Comparison of ENCODE assay signal across 12 cellular contexts in the genomic region with DNA sequence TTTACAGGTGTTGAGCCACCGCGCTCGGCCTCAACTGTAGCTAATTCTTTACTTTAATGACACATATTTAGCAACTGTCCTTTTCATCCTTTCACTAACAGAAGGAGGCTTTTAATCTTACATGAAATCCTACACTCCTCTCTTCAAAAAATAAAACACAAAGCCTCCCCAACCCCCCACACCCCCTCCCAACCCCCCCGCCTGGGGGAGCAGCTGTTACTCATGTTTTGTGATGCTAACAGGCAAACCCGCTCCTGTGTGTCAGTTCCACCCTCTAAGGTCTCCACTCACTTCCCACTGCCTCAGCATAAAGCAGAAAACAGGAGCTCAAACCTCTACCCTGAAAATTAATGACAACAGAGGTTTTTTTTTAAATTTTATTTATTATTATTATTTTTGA. TPM values are rescaled to one million over a fixed set of nuclear protein-coding genes. Genes with fewer than 3 reads are reported as not detected.
DNase-seq lines count a peak whose midpoint lies in the region; ATAC-seq, FAIRE-seq and TF ChIP-seq lines count a peak whose summit lies in the region.
"Had no signal": no experiment of that assay in that cellular context is flagged by ENCODE, and none has a peak within 500 bp of the region (broad histone marks: within the 10 kb centered on the region; RNA-seq: fewer than 3 reads in every experiment).

No MANE protein-coding gene starts in this region.

- 69% methylated on average over 5 of the region's 5 CpGs for WGBS in K562 (ENCODE audit: insufficient coverage, low coverage, missing lambda C conversion rate)
- WGBS in HepG2 (ENCODE audit: low lambda C conversion rate), result 99% methylated on average over 5 of the region's 5 CpGs

- H3K79me2 ChIP-seq in K562 (ENCODE audit: control insufficient read depth, insufficient read depth, low read length), result peaks cover 93% of the 10 kb centered on the region
- peaks cover 76% of the 10 kb centered on the region for H3K79me2 ChIP-seq in HepG2 (ENCODE audit: insufficient read depth, low read length)

- TF ChIP-seq POLR2A in K562 (conservative IDR thresholded peaks at IDR 0.05) (no peak), HepG2 (IDR thresholded peaks at IDR 0.05; ENCODE audit: insufficient read depth in 1 of 2, low read depth in 2 of 2, low read length in 2 of 2) (no peak)

- peaks cover 62% of the 10 kb centered on the region for H3K4me1 Mint-ChIP-seq in T-helper 17 cell

- H3K4me3 ChIP-seq in K562 (no peak overlapping the region), HepG2 (replicated peaks in 1 of 3; ENCODE audit: insufficient read depth in 1 of 3, low read depth in 2 of 3, low read length in 3 of 3) (no peak overlapping the region)
- H3K4me3 ChIP-seq: smooth muscle cell had no signal

- BruUV-seq in K562 (replicated peaks; lab: Mats Ljungman, UMichigan) (no TSS peak), HepG2 (replicated peaks; lab: Mats Ljungman, UMichigan) (no TSS peak)

- H3K4me2 ChIP-seq in K562 (ENCODE audit: insufficient read depth, low read length), result no peak overlapping the region
- H3K4me2 ChIP-seq in HepG2 (ENCODE audit: low read depth, low read length), result no peak overlapping the region
- H3K4me2 ChIP-seq: smooth muscle cell had no signal

- intact Hi-C loops in K562 (cut with micrococcal nuclease) (no loop called here), HepG2 (cut with micrococcal nuclease; ENCODE audit: unreplicated experiment) (no loop called here)

- peak overlapping the region; percentile 98 for H3K27ac Mint-ChIP-seq in T-helper 17 cell

- CTCF ChIA-PET in K562 (lab: Yijun Ruan, JAX; ENCODE audit: low intra/inter-chr PET ratio) (no interaction called here), HepG2 (lab: Yijun Ruan, JAX; ENCODE audit: low intra/inter-chr PET ratio, low total read pairs) (no interaction called here)

- POLR2A ChIA-PET in K562 (lab: Yijun Ruan, JAX) (interaction anchor here (0.7 to 1.4 kb wide), 4 partner anchors 17 to 77 kb away, joined by 3 to 5 read pairs (median 3); no protein-coding TSS in a partner anchor), HepG2 (lab: Yijun Ruan, JAX) (interaction anchor here (2.6 kb wide), 1 partner anchor 49 kb away, joined by 10 read pairs; no protein-coding TSS in a partner anchor)

- no peak for TF ChIP-seq EP300 in K562 (IDR thresholded peaks at IDR 0.05; ENCODE audit: low read length)
- TF ChIP-seq EP300 in HepG2 (IDR thresholded peaks at IDR 0.05; ENCODE audit: low read depth in 2 of 2, low read length in 2 of 2), result no peak
- TF ChIP-seq EP300 in HepG2 (CRISPR knock-in tag; IDR thresholded peaks at IDR 0.05; ENCODE audit: borderline replicate concordance), result no peak

- H3K9me1 ChIP-seq in K562 (ENCODE audit: control insufficient read depth, insufficient read depth, low read length), result peaks cover 4% of the 10 kb centered on the region

- H3K27me3 ChIP-seq in K562 (ENCODE audit: control insufficient read depth in 2 of 2, insufficient read depth in 2 of 2, low read length in 2 of 2), result no peaks in the 10 kb centered on the region
- no peaks in the 10 kb centered on the region for H3K27me3 ChIP-seq in HepG2 (ENCODE audit: control insufficient read depth in 1 of 2, insufficient read depth in 2 of 2, low read length in 2 of 2)

- TF ChIP-seq CTCF in K562 (IDR thresholded peaks at IDR 0.05 in 2 of 3, conservative IDR thresholded peaks at IDR 0.05 in 1 of 3; ENCODE audit: insufficient read depth in 2 of 3, low read depth in 1 of 3, low read length in 3 of 3) (no peak), HepG2 (CRISPR knock-in tag; IDR thresholded peaks at IDR 0.05) (no peak)

- ATAC-seq in T-helper 17 cell (no peak), K562 (no peak), HepG2 (no peak)

- H3K27ac ChIP-seq in K562 (ENCODE audit: extremely low read depth, low read depth, low read length), result no peak overlapping the region
- no peak overlapping the region for H3K27ac ChIP-seq in HepG2 (ENCODE audit: extremely low read length, insufficient read depth, low read length)

- no peak overlapping the region for H3K4me3 Mint-ChIP-seq in T-helper 17 cell

- H4K20me1 ChIP-seq in K562 (replicated peaks; ENCODE audit: control insufficient read depth, insufficient read depth, low read length), result peaks cover 10% of the 10 kb centered on the region; the same call in 1 of the 2 replicates
- H4K20me1 ChIP-seq in HepG2 (ENCODE audit: insufficient read depth, low read length), result peaks cover 16% of the 10 kb centered on the region

- DNase-seq in NCI-H1436 (lab: John Stamatoyannopoulos, UW) (peak; percentile 29), NCI-H1436 treated with DMSO at 0.1 percent for 48 hours (lab: John Stamatoyannopoulos, UW) (no peak), T-helper 17 cell (no peak), K562 (ENCODE audit: extremely low read depth in 1 of 4, low spot score in 3 of 4) (peak in 3 of 4 experiments; percentile 26 to 42 (median 41)), SIG-M5 (lab: John Stamatoyannopoulos, UW) (no peak), HepG2 (ENCODE audit: low spot score) (no peak), NCI-H226 (no peak)
- DNase-seq in stimulated activated CD8-positive, alpha-beta memory T cell treated with anti-CD3 and anti-CD28 coated beads, Interleukin-12 subunit alpha, Interleukin-12 subunit beta, amount 100 ng/mL, for 4 hours (ENCODE audit: low read depth), result peak; percentile 49
- DNase-seq: mesendoderm, NCI-H446 treated with DMSO at 0.1 percent for 48 hours had no signal

- FAIRE-seq in K562 (lab: Jason Lieb, UNC) (no peak), HepG2 (lab: Jason Lieb, UNC) (no peak)
- FAIRE-seq: urothelium cell line had no signal

- in situ Hi-C loops in K562 (cut with MboI), result no loop called here
- in situ Hi-C loops in HepG2 (cut with HindIII; ENCODE audit: extremely low pct_ligation_motif_present, low pct_unique_long_range_greater_than_20kb), result no loop called here

- H3K36me3 ChIP-seq in K562 (ENCODE audit: control insufficient read depth, insufficient read depth, low read length), result 0 out of 3 replicates have a peak, but pooled peaks cover 4% of the 10 kb centered on the region
- 0 out of 5 replicates have a peak, but pooled peaks cover 0 to 4% of the 10 kb centered on the region in 2 experiments for H3K36me3 ChIP-seq in HepG2 (replicated peaks in 1 of 2; ENCODE audit: control insufficient read depth in 1 of 2, insufficient read depth in 2 of 2, low read length in 2 of 2)

- H3K9me3 ChIP-seq in T-helper 17 cell (ENCODE audit: control insufficient read depth, low read length, poor library complexity, severe bottlenecking) (no peaks in the 10 kb centered on the region), K562 (replicated peaks; ENCODE audit: control insufficient read depth, insufficient read depth, low read depth, low read length) (no peaks in the 10 kb centered on the region), HepG2 (ENCODE audit: low read length) (no peaks in the 10 kb centered on the region)

- no peaks in the 10 kb centered on the region for H3K36me3 Mint-ChIP-seq in T-helper 17 cell (ENCODE audit: low read depth)

- no peaks in the 10 kb centered on the region for H3K27me3 Mint-ChIP-seq in T-helper 17 cell

- no peak overlapping the region for H3K9ac ChIP-seq in K562 (ENCODE audit: insufficient read depth in 1 of 2, low read depth in 2 of 2, low read length in 2 of 2)
- H3K9ac ChIP-seq in HepG2 (ENCODE audit: insufficient read depth, low read depth, low read length), result no peak overlapping the region

- H3K4me1 ChIP-seq in K562 (replicated peaks in 1 of 2; ENCODE audit: control insufficient read depth in 2 of 2, insufficient read depth in 2 of 2, low read length in 2 of 2) (peaks cover 44 to 69% of the 10 kb centered on the region in 2 experiments), HepG2 (ENCODE audit: insufficient read depth, low read length) (peaks cover 64% of the 10 kb centered on the region)

- no peak overlapping the region for H2AFZ ChIP-seq in K562 (ENCODE audit: low read depth, low read length)
- no peak overlapping the region for H2AFZ ChIP-seq in HepG2 (ENCODE audit: low read length)

- TF ChIP-seq RAD21 in K562 (CRISPR knock-in tag; conservative IDR thresholded peaks at IDR 0.05 in 1 of 2, IDR thresholded peaks at IDR 0.05 in 1 of 2) (no peak), HepG2 (CRISPR knock-in tag; IDR thresholded peaks at IDR 0.05) (no peak)

RNA-seq across cellular contexts. Expression of a gene that starts 55.4 kb away (rescaled TPM):
- 10 to 100 TPM; 13.7 to 15.1 TPM for total RNA-seq in T-helper 17 cell
- 80.8 and 110 TPM in 2 replicates for total RNA-seq in K562 (2011; cell fraction: chromatin; rRNA removed; ENCODE audit: low replicate concordance)
- total RNA-seq in K562 (2011; cell fraction: nucleolus; rRNA removed), result 83.7 and 96.9 TPM in 2 replicates
- 75.9 and 93.0 TPM in 2 replicates for total RNA-seq in K562 (2011; cell fraction: nucleoplasm; rRNA removed)
- total RNA-seq in K562 (2014; rRNA removed), result 56.1 and 71.6 TPM in 2 replicates
- total RNA-seq in K562 (2014; rRNA removed; fragmentation: Illumina TruSeq; extraction: Trizol), result 35.9 and 45.2 TPM in 2 replicates
- 49.0 and 49.3 TPM in 2 replicates for total RNA-seq in K562 (2015; rRNA removed; fragmentation: Illumina TruSeq; extraction: Trizol)
- total RNA-seq in K562 (2021), result 73.4 and 76.6 TPM in 2 replicates
- polyA plus RNA-seq in K562 (2011; rRNA removed), result 51.7 and 55.3 TPM in 2 replicates
- polyA plus RNA-seq in K562 (2011; cell fraction: cytosol; rRNA removed), result 70.2 and 111 TPM in 2 replicates
- polyA plus RNA-seq in K562 (2011; cell fraction: nucleus; rRNA removed), result 50.7 and 83.5 TPM in 2 replicates
- polyA plus RNA-seq in K562 (2012), result 26.6 and 58.9 TPM in 2 replicates
- 57.1 and 60.9 TPM in 2 replicates for polyA plus RNA-seq in K562 (2014; fragmentation: Illumina TruSeq; extraction: Trizol)
- 10 to 100 TPM; 33.4 to 49.3 TPM for polyA plus RNA-seq in K562 (2014; fragmentation: Nextera tagmentation; extraction: Ambion mirVana)
- polyA plus RNA-seq in K562 (2014; rRNA removed), result 73.1 and 83.5 TPM in 2 replicates
- 29.7 and 31.1 TPM in 2 replicates for polyA minus RNA-seq in K562 (2011; rRNA and poly(A)+ RNA removed)
- 18.5 and 33.6 TPM in 2 replicates for polyA minus RNA-seq in K562 (2011; cell fraction: cytosol; rRNA and poly(A)+ RNA removed)
- 32.9 and 44.3 TPM in 2 replicates for polyA minus RNA-seq in K562 (2011; cell fraction: nucleus; rRNA and poly(A)+ RNA removed)
- total RNA-seq in HepG2 (2016; rRNA removed; fragmentation: Illumina TruSeq; extraction: Trizol), result 41.4 and 42.2 TPM in 2 replicates
- total RNA-seq in HepG2 (2016; cell fraction: cytosol; rRNA removed; fragmentation: Illumina TruSeq; extraction: Trizol; ENCODE audit: low read depth), result 27.2 and 31.3 TPM in 2 replicates
- 37.5 and 41.8 TPM in 2 replicates for total RNA-seq in HepG2 (2016; cell fraction: insoluble cytoplasmic fraction; rRNA removed; fragmentation: Illumina TruSeq; extraction: Trizol)
- total RNA-seq in HepG2 (2016; cell fraction: membrane; rRNA removed; fragmentation: Illumina TruSeq; extraction: Trizol), result 45.2 and 53.1 TPM in 2 replicates
- 24.9 and 25.1 TPM in 2 replicates for total RNA-seq in HepG2 (2016; cell fraction: nucleus; rRNA removed; fragmentation: Illumina TruSeq; extraction: Trizol)
- 24.4 and 27.7 TPM in 2 replicates for polyA plus RNA-seq in HepG2 (2011; rRNA removed)
- 26.0 and 29.6 TPM in 2 replicates for polyA plus RNA-seq in HepG2 (2011; cell fraction: cytosol; rRNA removed)
- 33.6 and 35.5 TPM in 2 replicates for polyA plus RNA-seq in HepG2 (2011; cell fraction: nucleus; rRNA removed)
- 16.6 and 24.7 TPM in 2 replicates for polyA plus RNA-seq in HepG2 (2012)
- 24.2 and 31.6 TPM in 2 replicates for polyA plus RNA-seq in HepG2 (2016; cell fraction: cytosol; fragmentation: Illumina TruSeq; extraction: Trizol; ENCODE audit: low read depth)
- polyA plus RNA-seq in HepG2 (2016; cell fraction: insoluble cytoplasmic fraction; fragmentation: Illumina TruSeq; extraction: Trizol; ENCODE audit: low read depth), result 47.0 and 51.5 TPM in 2 replicates
- 34.4 and 46.3 TPM in 2 replicates for polyA plus RNA-seq in HepG2 (2016; cell fraction: membrane; fragmentation: Illumina TruSeq; extraction: Trizol; ENCODE audit: low read depth)
- 42.3 and 47.3 TPM in 2 replicates for polyA plus RNA-seq in HepG2 (2016; cell fraction: nucleus; fragmentation: Illumina TruSeq; extraction: Trizol; ENCODE audit: insufficient read depth, low read depth)
- 17.3 and 57.6 TPM in 2 replicates for polyA minus RNA-seq in HepG2 (2011; rRNA and poly(A)+ RNA removed; ENCODE audit: low replicate concordance)
- polyA minus RNA-seq in HepG2 (2011; cell fraction: cytosol; rRNA and poly(A)+ RNA removed), result 9.2 and 11.1 TPM in 2 replicates
- 14.4 and 14.5 TPM in 2 replicates for polyA minus RNA-seq in HepG2 (2011; cell fraction: nucleus; rRNA and poly(A)+ RNA removed)

Comparison
In these comparisons a context has a peak if more than half of its experiments do, and no peak if none do; other contexts are left out.
1. DNase-seq: peak in NCI-H1436 (single experiment), K562 (3 of 4) and stimulated activated CD8-positive, alpha-beta memory T cell treated with anti-CD3 and anti-CD28 coated beads, Interleukin-12 subunit alpha, Interleukin-12 subunit beta, amount 100 ng/mL, for 4 hours (single experiment); none in NCI-H1436 treated with DMSO at 0.1 percent for 48 hours (single experiment), T-helper 17 cell (0 of 3), SIG-M5 (single experiment), HepG2 (single experiment) and NCI-H226 (single experiment).